8 cellular contexts compared by ENCODE assay signal in the genomic region with DNA sequence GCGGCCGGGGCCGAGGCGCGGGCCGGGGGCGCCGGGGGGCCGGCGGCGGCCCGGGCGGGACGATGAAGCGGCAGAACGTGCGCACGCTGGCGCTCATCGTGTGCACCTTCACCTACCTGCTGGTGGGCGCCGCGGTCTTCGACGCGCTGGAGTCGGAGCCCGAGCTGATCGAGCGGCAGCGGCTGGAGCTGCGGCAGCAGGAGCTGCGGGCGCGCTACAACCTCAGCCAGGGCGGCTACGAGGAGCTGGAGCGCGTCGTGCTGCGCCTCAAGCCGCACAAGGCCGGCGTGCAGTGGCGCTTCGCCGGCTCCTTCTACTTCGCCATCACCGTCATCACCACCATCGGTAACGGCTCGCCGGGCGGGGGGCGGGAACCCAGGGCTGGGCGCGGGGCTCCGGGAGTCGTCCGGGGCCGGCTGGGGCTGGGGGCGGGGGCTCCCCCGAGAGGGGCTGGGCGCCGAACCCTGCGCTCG. TPM values are rescaled to one million over a fixed set of nuclear protein-coding genes. Genes with fewer than 3 reads are reported as not detected.
DNase-seq lines count a peak whose midpoint lies in the region; ATAC-seq and TF ChIP-seq lines count a peak whose summit lies in the region.

No MANE protein-coding gene starts in this region.

- peaks cover 66 to 74% (median 74%) of the 10 kb centered on the region in 5 donors for H3K27me3 Mint-ChIP-seq in naive thymus-derived CD4-positive, alpha-beta T cell
- H3K27me3 Mint-ChIP-seq in nephron progenitor cell (ENCODE audit: low read depth, poor library complexity): peaks cover 52% of the 10 kb centered on the region
- H3K27me3 Mint-ChIP-seq in type B pancreatic cell: peaks cover 64% of the 10 kb centered on the region

- H3K27me3 ChIP-seq in dorsolateral prefrontal cortex: peaks cover 0 to 48% (median 13%) of the 10 kb centered on the region in 45 donors
- peaks cover 5 to 23% of the 10 kb centered on the region in 2 donors for H3K27me3 ChIP-seq in naive thymus-derived CD4-positive, alpha-beta T cell (ENCODE audit: control insufficient read depth in 2 of 2, insufficient read depth in 2 of 2, low read length in 2 of 2)

- POLR2A ChIA-PET in naive thymus-derived CD4-positive, alpha-beta T cell (lab: Charles Lee): no interaction called here

- DNase-seq in Ammon's horn (ENCODE audit: low spot score) (peak; percentile 10), NCI-H1048 (lab: John Stamatoyannopoulos, UW) (peak; percentile 3), dorsolateral prefrontal cortex (peak in 2 of 10 donors; percentile 44 to 50), nephron progenitor cell (no peak), type B pancreatic cell (ENCODE audit: extremely low spot score, unreplicated experiment) (no peak), posterior vena cava (ENCODE audit: low spot score) (no peak)
- no peak for DNase-seq in naive thymus-derived CD4-positive, alpha-beta T cell

- TF ChIP-seq CTCF in dorsolateral prefrontal cortex (IDR thresholded peaks at IDR 0.05 in 54 of 56, conservative IDR thresholded peaks at IDR 0.05 in 2 of 56; ENCODE audit: low read depth in 1 of 56, partially characterized antibody in 56 of 56) (no peak), nephron progenitor cell (IDR thresholded peaks at IDR 0.05) (no peak), type B pancreatic cell (conservative IDR thresholded peaks at IDR 0.05) (no peak)

- intact Hi-C loops in dorsolateral prefrontal cortex (cut with DNase I): no loop called here
- intact Hi-C loops in naive thymus-derived CD4-positive, alpha-beta T cell (cut with micrococcal nuclease): no loop called here
- intact Hi-C loops in posterior vena cava (cut with DNase I): no loop called here

- no peaks in the 10 kb centered on the region for H3K4me1 ChIP-seq in naive thymus-derived CD4-positive, alpha-beta T cell (ENCODE audit: control insufficient read depth in 2 of 2, insufficient read depth in 2 of 2, low read length in 2 of 2)

- peaks cover 0 to 7% (median 0%) of the 10 kb centered on the region in 5 donors for H3K36me3 Mint-ChIP-seq in naive thymus-derived CD4-positive, alpha-beta T cell
- H3K36me3 Mint-ChIP-seq in nephron progenitor cell (ENCODE audit: low read depth) (no peaks in the 10 kb centered on the region), type B pancreatic cell (no peaks in the 10 kb centered on the region)

- no peaks in the 10 kb centered on the region for H3K36me3 ChIP-seq in naive thymus-derived CD4-positive, alpha-beta T cell (ENCODE audit: control insufficient read depth in 2 of 3, insufficient read depth in 3 of 3, low read length in 3 of 3)

- ATAC-seq in naive thymus-derived CD4-positive, alpha-beta T cell: peak; percentile 40
- ATAC-seq in HG03095 (IDR thresholded peaks at IDR 0.05; ENCODE audit: unreplicated experiment): no peak

- H3K9me3 ChIP-seq in naive thymus-derived CD4-positive, alpha-beta T cell (ENCODE audit: control insufficient read depth in 2 of 3, low read length in 3 of 3): no peaks in the 10 kb centered on the region

- H3K4me3 Mint-ChIP-seq in naive thymus-derived CD4-positive, alpha-beta T cell: peak overlapping the region in 1 of 10 donors; percentile 15
- H3K4me3 Mint-ChIP-seq in nephron progenitor cell (no peak overlapping the region), type B pancreatic cell (no peak overlapping the region)

- CTCF ChIA-PET in naive thymus-derived CD4-positive, alpha-beta T cell (lab: Charles Lee): no interaction called here

- H3K9me3 Mint-ChIP-seq in naive thymus-derived CD4-positive, alpha-beta T cell: peaks cover 0 to 14% (median 0%) of the 10 kb centered on the region in 11 donors
- H3K9me3 Mint-ChIP-seq in nephron progenitor cell (no peaks in the 10 kb centered on the region), type B pancreatic cell (no peaks in the 10 kb centered on the region)

- H3K4me3 ChIP-seq in dorsolateral prefrontal cortex: peak overlapping the region in 58 of 59 donors; percentile 31 to 69 (median 54)
- no peak overlapping the region for H3K4me3 ChIP-seq in naive thymus-derived CD4-positive, alpha-beta T cell (ENCODE audit: low read length)

- no peak overlapping the region for H3K27ac Mint-ChIP-seq in naive thymus-derived CD4-positive, alpha-beta T cell
- no peak overlapping the region for H3K27ac Mint-ChIP-seq in nephron progenitor cell
- no peak overlapping the region for H3K27ac Mint-ChIP-seq in type B pancreatic cell

- H3K4me1 Mint-ChIP-seq in naive thymus-derived CD4-positive, alpha-beta T cell: peaks cover 0 to 11% (median 4%) of the 10 kb centered on the region in 7 donors
- peaks cover 37% of the 10 kb centered on the region for H3K4me1 Mint-ChIP-seq in nephron progenitor cell
- H3K4me1 Mint-ChIP-seq in type B pancreatic cell (ENCODE audit: unreplicated experiment): peaks cover 4% of the 10 kb centered on the region

- peak overlapping the region in 26 of 59 donors; percentile 12 to 77 (median 54) for H3K27ac ChIP-seq in dorsolateral prefrontal cortex
- H3K27ac ChIP-seq in naive thymus-derived CD4-positive, alpha-beta T cell (ENCODE audit: low read depth, low read length): no peak overlapping the region

RNA-seq across cellular contexts. Expression of gene KCNK3, which starts 0.3 kb away (rescaled TPM):
- 10 to 100 TPM in 51 of 120 experiments, 1 to 10 TPM in 69; 1.8 to 17.7 (median 9.4) TPM for total RNA-seq in dorsolateral prefrontal cortex
- total RNA-seq in naive thymus-derived CD4-positive, alpha-beta T cell: not detected
- not detected for polyA plus RNA-seq in naive thymus-derived CD4-positive, alpha-beta T cell
- 2.7 and 7.7 TPM in 2 replicates for total RNA-seq in type B pancreatic cell (ENCODE audit: low replicate concordance)
- total RNA-seq in posterior vena cava: 10 to 100 TPM; 13.1 to 24.4 TPM

RNA-seq across cellular contexts. Expression of gene CIB4, which starts 51.7 kb away (rescaled TPM):
- total RNA-seq in dorsolateral prefrontal cortex: 1 to 10 TPM in 7 of 120 experiments, under 1 TPM in 5, not detected in 108; 0.69 to 1.9 (median 1.1) TPM
- total RNA-seq in naive thymus-derived CD4-positive, alpha-beta T cell: not detected
- polyA plus RNA-seq in naive thymus-derived CD4-positive, alpha-beta T cell: not detected
- total RNA-seq in type B pancreatic cell (ENCODE audit: low replicate concordance): not detected in 2 replicates
- not detected for total RNA-seq in posterior vena cava

Comparison
In these comparisons a context has a peak if more than half of its experiments do, and no peak if none do; other contexts are left out.
1. DNase-seq: peak in Ammon's horn (single experiment) and NCI-H1048 (single experiment); none in naive thymus-derived CD4-positive, alpha-beta T cell (0 of 9), nephron progenitor cell (single experiment), type B pancreatic cell (single experiment) and posterior vena cava (single experiment).